Comparison of ENCODE assay signal across 10 cellular contexts in genomic region chr15:64071931-64072765, GRCh38. TPM values are rescaled to one million over a fixed set of nuclear protein-coding genes. Genes with fewer than 3 reads are reported as not detected.
A peak's percentile ranks its signal among the peaks of the same experiment; 100 is the strongest.
DNase-seq lines count a peak whose midpoint lies in the region; ATAC-seq and TF ChIP-seq lines count a peak whose summit lies in the region.
"Had no signal": no experiment of that assay in that cellular context is flagged by ENCODE, and none has a peak within 500 bp of the region (broad histone marks: within the 10 kb centered on the region; RNA-seq: fewer than 3 reads in every experiment).

No MANE protein-coding gene starts in this region.

- H3K36me3 ChIP-seq in left ventricle myocardium inferior = peaks cover 39% of the 10 kb centered on the region

- ATAC-seq in Right ventricle myocardium inferior (no peak), GM19467 (IDR thresholded peaks at IDR 0.05; ENCODE audit: unreplicated experiment) (no peak), HG02678 (IDR thresholded peaks at IDR 0.05; ENCODE audit: unreplicated experiment) (no peak)
- ATAC-seq: activated CD4-positive, CD25-positive, alpha-beta regulatory T cell treated with anti-CD3 and anti-CD28 coated beads, Interleukin-2, amount 50 U/mL, for 24 hours; GM23338 had no signal

- intact Hi-C loops in left ventricle myocardium inferior (cut with micrococcal nuclease) (no loop called here), Right ventricle myocardium inferior (cut with DNase I) (no loop called here)

- no peaks in the 10 kb centered on the region for H3K9me3 ChIP-seq in left ventricle myocardium inferior (replicated peaks)

- H3K4me3 ChIP-seq in left ventricle myocardium inferior = no peak overlapping the region
- no peak overlapping the region for H3K4me3 ChIP-seq in coronary artery
- H3K4me3 ChIP-seq: GM23338 had no signal

- peak overlapping the region; percentile 72 for H3K27ac ChIP-seq in left ventricle myocardium inferior (replicated peaks)
- peak overlapping the region; percentile 75 to 76 for H3K27ac ChIP-seq in coronary artery

- DNase-seq in left ventricle myocardium inferior = no peak
- DNase-seq in Right ventricle myocardium inferior (ENCODE audit: missing footprints) = no peak
- no peak for DNase-seq in coronary artery (ENCODE audit: low spot score)
- peak; percentile 22 for DNase-seq in myocyte (ENCODE audit: low read depth)
- DNase-seq in AML-193 (lab: John Stamatoyannopoulos, UW) = no peak
- no peak for DNase-seq in SK-N-DZ (ENCODE audit: low spot score)

- peaks cover 37% of the 10 kb centered on the region for H3K4me1 ChIP-seq in left ventricle myocardium inferior

- no peaks in the 10 kb centered on the region for H3K27me3 ChIP-seq in left ventricle myocardium inferior (ENCODE audit: low read depth)

- TF ChIP-seq CTCF in left ventricle myocardium inferior (IDR thresholded peaks at IDR 0.05; ENCODE audit: borderline replicate concordance) (no peak), coronary artery (IDR thresholded peaks at IDR 0.05) (no peak)

RNA-seq across cellular contexts. Expression of gene CIAO2A, which starts 21.5 kb away (rescaled TPM):
- total RNA-seq in left ventricle myocardium inferior (71.0 TPM), Right ventricle myocardium inferior (66.7 TPM), myocyte (46.3 and 55.7 TPM in 2 replicates)
- polyA plus RNA-seq in myocyte (2012) = 29.5 TPM
- polyA plus RNA-seq in SK-N-DZ (2014; cell fraction: cytosol; rRNA removed) = 177 and 192 TPM in 2 replicates
- polyA plus RNA-seq in SK-N-DZ (2014; cell fraction: nucleus; rRNA removed) = 156 and 162 TPM in 2 replicates

RNA-seq across cellular contexts. Expression of gene SNX1, which starts 23.6 kb away (rescaled TPM):
- total RNA-seq in left ventricle myocardium inferior = 72.1 TPM
- 90.7 TPM for total RNA-seq in Right ventricle myocardium inferior
- total RNA-seq in myocyte = 24.4 and 27.8 TPM in 2 replicates
- polyA plus RNA-seq in myocyte (2012) = 60.0 TPM
- 33.8 and 34.1 TPM in 2 replicates for polyA plus RNA-seq in SK-N-DZ (2014; cell fraction: cytosol; rRNA removed)
- 42.3 and 96.4 TPM in 2 replicates for polyA plus RNA-seq in SK-N-DZ (2014; cell fraction: nucleus; rRNA removed)

RNA-seq across cellular contexts. Expression of gene DAPK2, which starts 25.9 kb away (rescaled TPM):
- 39.0 TPM for total RNA-seq in left ventricle myocardium inferior
- 47.9 TPM for total RNA-seq in Right ventricle myocardium inferior
- 0.21 and 0.53 TPM in 2 replicates for total RNA-seq in myocyte
- 1.6 TPM for polyA plus RNA-seq in myocyte (2012)
- 0.28 and 0.65 TPM in 2 replicates for polyA plus RNA-seq in SK-N-DZ (2014; cell fraction: cytosol; rRNA removed)
- 0.62 and 0.67 TPM in 2 replicates for polyA plus RNA-seq in SK-N-DZ (2014; cell fraction: nucleus; rRNA removed)

Comparison
In these comparisons a context has a peak if more than half of its experiments do, and no peak if none do; other contexts are left out.
1. RNA of gene DAPK2, which starts 25.9 kb away (total RNA-seq): 47.9 TPM in Right ventricle myocardium inferior (single experiment) and 39.0 TPM in left ventricle myocardium inferior (single experiment); 0.21 to 0.53 TPM in myocyte; every median in the first group is over 10 times any median in the second.